Comparison of ENCODE assay signal across 30 cellular contexts in the genomic region with DNA sequence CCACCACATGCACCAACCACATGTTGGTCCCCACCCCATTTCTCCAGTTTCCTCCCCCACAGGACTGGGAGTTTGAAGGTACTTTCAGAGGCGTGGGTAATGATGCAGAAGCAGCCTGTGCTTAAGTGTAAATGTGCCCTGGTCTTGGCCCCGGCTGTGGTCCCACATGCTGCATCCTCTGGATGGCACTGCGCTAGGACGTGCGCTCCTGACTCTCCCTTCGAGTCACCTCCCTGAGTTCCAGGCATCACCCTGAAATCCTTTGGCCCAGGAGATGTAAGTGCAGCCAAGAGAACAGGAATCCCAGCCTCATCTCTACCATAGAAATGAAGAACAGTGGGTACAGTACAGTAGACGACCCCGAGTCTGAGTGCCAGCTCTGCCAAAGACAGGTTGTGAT. TPM values are rescaled to one million over a fixed set of nuclear protein-coding genes. Genes with fewer than 3 reads are reported as not detected.
"Had no signal": no experiment of that assay in that cellular context is flagged by ENCODE, and none has a peak within 500 bp of the region (broad histone marks: within the 10 kb centered on the region; RNA-seq: fewer than 3 reads in every experiment).

No MANE protein-coding gene starts in this region.

- DNase-seq: activated CD4-positive, alpha-beta memory T cell treated with anti-CD3 and anti-CD28 coated beads for 36 hours; activated CD4-positive, alpha-beta T cell treated with anti-CD3 and anti-CD28 coated beads for 36 hours; activated CD4-positive, alpha-beta T cell treated with anti-CD3 and anti-CD28 coated beads, Interleukin-2, amount 10 ng/mL, durations not matched to agents 7 days and 5 days; activated CD8-positive, alpha-beta memory T cell treated with anti-CD3 and anti-CD28 coated beads, Interleukin-2, amount 50 U/mL, for 4 hours; activated gamma-delta T cell treated with Interleukin-2 at 50 U/mL for 16 hours; activated naive CD4-positive, alpha-beta T cell treated with anti-CD3 and anti-CD28 coated beads for 36 hours; activated T-cell treated with anti-CD3 and anti-CD28 coated beads for 4 hours; activated T-cell treated with anti-CD3 and anti-CD28 coated beads, Interleukin-2, amount 50 U/mL, for 4 hours; adrenal gland; body of pancreas; cerebellar nuclear complex; Kasumi-1; KG1; MG63; NCI-H1092; NCI-H1436 treated with DMSO at 0.1 percent for 48 hours; NCI-H1694 treated with DMSO at 0.1 percent for 48 hours; NCI-H2029; NCI-H345; NCI-H524 treated with DMSO at 0.1 percent for 48 hours; PC-9; SIG-M5 had no signal

- H3K4me3 Mint-ChIP-seq: activated CD4-positive, alpha-beta memory T cell treated with anti-CD3 and anti-CD28 coated beads for 36 hours; activated CD4-positive, alpha-beta T cell treated with anti-CD3 and anti-CD28 coated beads for 36 hours; activated CD4-positive, alpha-beta T cell treated with anti-CD3 and anti-CD28 coated beads, Interleukin-2, amount 10 ng/mL, durations not matched to agents 7 days and 5 days; activated naive CD4-positive, alpha-beta T cell treated with anti-CD3 and anti-CD28 coated beads for 36 hours; activated T-cell treated with anti-CD3 and anti-CD28 coated beads, Interleukin-2, amount 50 U/mL, for 4 hours; activated T-helper 1 cell treated with anti-CD3 and anti-CD28 coated beads, Interleukin-12 subunit alpha, Interleukin-12 subunit beta, Interleukin-2, Interleukin-4 antibody, amounts not matched to agents 30 ng/mL and 10 ng/mL and 1 ng/mL, durations not matched to agents 14 hours and 24 hours and 36 hours had no signal

- H3K4me2 ChIP-seq: PC-9 had no signal

- H3K36me3 Mint-ChIP-seq: activated CD4-positive, alpha-beta memory T cell treated with anti-CD3 and anti-CD28 coated beads for 36 hours; activated naive CD4-positive, alpha-beta T cell treated with anti-CD3 and anti-CD28 coated beads, Interleukin-2, amount 50 U/mL, for 72 hours had no signal

- H3K36me3 ChIP-seq: adrenal gland, breast epithelium, MG63 had no signal

- H3K9me3 ChIP-seq: adrenal gland, body of pancreas, breast epithelium, MG63 had no signal

- H3K4me1 ChIP-seq: adrenal gland, breast epithelium had no signal

- ATAC-seq: activated CD4-positive, alpha-beta T cell treated with anti-CD3 and anti-CD28 coated beads for 36 hours; activated CD4-positive, CD25-positive, alpha-beta regulatory T cell treated with anti-CD3 and anti-CD28 coated beads, Interleukin-2, amount 50 U/mL, for 24 hours; activated naive CD4-positive, alpha-beta T cell treated with anti-CD3 and anti-CD28 coated beads, Interleukin-2, amount 50 U/mL, for 72 hours; activated T-cell treated with anti-CD3 and anti-CD28 coated beads, Interleukin-2, amount 50 U/mL, for 4 hours; body of pancreas had no signal

- H3K4me3 ChIP-seq: adrenal gland, body of pancreas, breast epithelium, MG63, PC-9 had no signal

- H3K9me3 Mint-ChIP-seq: activated CD4-positive, alpha-beta memory T cell treated with anti-CD3 and anti-CD28 coated beads for 36 hours; activated CD4-positive, alpha-beta T cell treated with anti-CD3 and anti-CD28 coated beads, Interleukin-2, amount 10 ng/mL, durations not matched to agents 7 days and 5 days; activated naive CD4-positive, alpha-beta T cell treated with anti-CD3 and anti-CD28 coated beads for 36 hours; activated naive CD4-positive, alpha-beta T cell treated with anti-CD3 and anti-CD28 coated beads, Interleukin-2, amount 50 U/mL, for 72 hours; activated T-cell treated with anti-CD3 and anti-CD28 coated beads, Interleukin-2, amount 50 U/mL, for 4 hours; activated T-helper 1 cell treated with anti-CD3 and anti-CD28 coated beads, Interleukin-12 subunit alpha, Interleukin-12 subunit beta, Interleukin-2, Interleukin-4 antibody, amounts not matched to agents 30 ng/mL and 10 ng/mL and 1 ng/mL, durations not matched to agents 14 hours and 24 hours and 36 hours had no signal

- H3K27ac Mint-ChIP-seq: activated CD4-positive, alpha-beta memory T cell treated with anti-CD3 and anti-CD28 coated beads for 36 hours; activated CD4-positive, alpha-beta T cell treated with anti-CD3 and anti-CD28 coated beads for 36 hours; activated CD4-positive, alpha-beta T cell treated with anti-CD3 and anti-CD28 coated beads, Interleukin-2, amount 10 ng/mL, durations not matched to agents 7 days and 5 days; activated naive CD4-positive, alpha-beta T cell treated with anti-CD3 and anti-CD28 coated beads for 36 hours; activated naive CD4-positive, alpha-beta T cell treated with anti-CD3 and anti-CD28 coated beads, Interleukin-2, amount 50 U/mL, for 72 hours; activated T-helper 1 cell treated with anti-CD3 and anti-CD28 coated beads, Interleukin-12 subunit alpha, Interleukin-12 subunit beta, Interleukin-2, Interleukin-4 antibody, amounts not matched to agents 30 ng/mL and 10 ng/mL and 1 ng/mL, durations not matched to agents 14 hours and 24 hours and 36 hours had no signal

- H3K27ac ChIP-seq: adrenal gland, body of pancreas, breast epithelium, PC-9, RWPE1 had no signal

RNA-seq across cellular contexts. Expression of a gene that starts 5.7 kb away (rescaled TPM):
- total RNA-seq: activated CD4-positive, alpha-beta memory T cell treated with anti-CD3 and anti-CD28 coated beads for 36 hours; activated CD4-positive, alpha-beta T cell treated with anti-CD3 and anti-CD28 coated beads for 36 hours; activated CD4-positive, alpha-beta T cell treated with anti-CD3 and anti-CD28 coated beads, Interleukin-2, amount 10 ng/mL, durations not matched to agents 7 days and 5 days; activated naive CD4-positive, alpha-beta T cell treated with anti-CD3 and anti-CD28 coated beads for 36 hours; NCI-H460; PC-9; T-helper 2 cell treated with Interferon-gamma antibody and Interleukin-4, amounts not matched to agents 100 ng/mL and 5 ng/mL, for 36 hours had no signal

RNA-seq across cellular contexts. Expression of a gene that starts 47.5 kb away (rescaled TPM):
- total RNA-seq: activated CD4-positive, alpha-beta memory T cell treated with anti-CD3 and anti-CD28 coated beads for 36 hours; activated CD4-positive, alpha-beta T cell treated with anti-CD3 and anti-CD28 coated beads for 36 hours; activated CD4-positive, alpha-beta T cell treated with anti-CD3 and anti-CD28 coated beads, Interleukin-2, amount 10 ng/mL, durations not matched to agents 7 days and 5 days; activated naive CD4-positive, alpha-beta T cell treated with anti-CD3 and anti-CD28 coated beads for 36 hours; activated naive CD4-positive, alpha-beta T cell treated with anti-CD3 and anti-CD28 coated beads, Interleukin-2, amount 50 U/mL, for 72 hours; activated T-cell treated with anti-CD3 and anti-CD28 coated beads, Interleukin-2, amount 50 U/mL, for 4 hours; activated T-helper 1 cell treated with anti-CD3 and anti-CD28 coated beads, Interleukin-12 subunit alpha, Interleukin-12 subunit beta, Interleukin-2, Interleukin-4 antibody, amounts not matched to agents 30 ng/mL and 10 ng/mL and 1 ng/mL, durations not matched to agents 14 hours and 24 hours and 36 hours; NCI-H460; T-helper 1 cell treated with Interleukin-12 subunit alpha and Interleukin-12 subunit beta and Interleukin-4 antibody, amounts not matched to agents 30 ng/mL and 1 ng/mL, for 36 hours; T-helper 2 cell treated with Interferon-gamma antibody and Interleukin-4, amounts not matched to agents 100 ng/mL and 5 ng/mL, for 36 hours had no signal
